2 cellular contexts compared by ENCODE assay signal in genomic region chr5:87322381-87322780, GRCh38.
TF ChIP-seq lines count a peak whose summit lies in the region.

No MANE protein-coding gene starts in this region.

TF ChIP-seq in IMR-90, 13 proteins besides CTCF, POLR2A, EP300 and RAD21:
- TF ChIP-seq RFX5 (IDR thresholded peaks at IDR 0.05; ENCODE audit: low read depth, low read length) (no peak), SMC3 (IDR thresholded peaks at IDR 0.05; ENCODE audit: low read depth, low read length) (no peak), MAZ (IDR thresholded peaks at IDR 0.05; ENCODE audit: borderline replicate concordance, low read depth, low read length) (no peak), ELK1 (IDR thresholded peaks at IDR 0.05; ENCODE audit: borderline replicate concordance, low read depth, low read length) (no peak), NFE2L2 (IDR thresholded peaks at IDR 0.05; ENCODE audit: low read depth, low read length) (no peak), MAFK (IDR thresholded peaks at IDR 0.05; ENCODE audit: low read depth, low read length) (no peak), USF2 (IDR thresholded peaks at IDR 0.05; ENCODE audit: low read depth, low read length) (no peak), MXI1 (IDR thresholded peaks at IDR 0.05; ENCODE audit: borderline replicate concordance, low read depth, low read length) (no peak), CHD1 (IDR thresholded peaks at IDR 0.05; ENCODE audit: low read depth, low read length) (no peak), FOS (IDR thresholded peaks at IDR 0.05; ENCODE audit: low read depth, low read length) (no peak), RCOR1 (IDR thresholded peaks at IDR 0.05; ENCODE audit: insufficient replicate concordance, low read length) (no peak), BHLHE40 (IDR thresholded peaks at IDR 0.05; ENCODE audit: low read depth, low read length) (no peak), CEBPB (IDR thresholded peaks at IDR 0.05; ENCODE audit: low read depth, low read length) (no peak)

TF ChIP-seq in H1, 55 proteins besides CTCF, POLR2A, EP300 and RAD21:
- TF ChIP-seq SRF (IDR thresholded peaks at IDR 0.05; ENCODE audit: low read depth, low read length) (no peak), TEAD4 (IDR thresholded peaks at IDR 0.05; ENCODE audit: low read depth, low read length) (no peak), USF2 (IDR thresholded peaks at IDR 0.05; ENCODE audit: low read length) (peak; percentile 52; the same call in 1 of the 2 replicates)
